17 cellular contexts compared by ENCODE assay signal in the genomic region with DNA sequence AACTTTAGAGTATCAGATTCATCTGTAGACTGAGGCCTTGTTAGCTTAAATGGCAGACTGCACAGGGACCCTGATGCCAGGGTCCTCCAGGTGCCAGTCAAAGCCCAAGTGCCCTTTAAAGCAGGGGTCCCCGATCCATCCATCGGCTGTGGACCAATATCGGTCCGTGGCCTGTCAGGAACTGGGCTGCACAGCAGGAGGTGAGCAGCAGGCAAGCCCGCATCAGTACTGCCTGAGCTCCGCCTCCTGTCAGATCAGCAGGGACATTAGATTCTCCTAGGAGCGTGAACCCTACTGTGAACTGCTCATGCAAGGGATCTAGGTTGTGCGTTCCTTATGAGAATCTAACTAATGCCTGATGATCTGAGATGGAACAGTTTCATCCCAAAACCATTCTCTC.
A peak's percentile ranks its signal among the peaks of the same experiment; 100 is the strongest.
DNase-seq lines count a peak whose midpoint lies in the region; ATAC-seq, FAIRE-seq and TF ChIP-seq lines count a peak whose summit lies in the region.
"Had no signal": no experiment of that assay in that cellular context is flagged by ENCODE, and none has a peak within 500 bp of the region (broad histone marks: within the 10 kb centered on the region; RNA-seq: fewer than 3 reads in every experiment).

No MANE protein-coding gene starts in this region.

- H3K27me3 Mint-ChIP-seq in astrocyte (ENCODE audit: low read depth, unreplicated experiment) (no peaks in the 10 kb centered on the region), nephron progenitor cell (ENCODE audit: low read depth, poor library complexity) (no peaks in the 10 kb centered on the region)
- H3K27me3 Mint-ChIP-seq: CD4-positive, CD25-positive, alpha-beta regulatory T cell had no signal

- H3K27ac ChIP-seq in astrocyte (ENCODE audit: low read depth, low read length) (no peak overlapping the region), pancreas (no peak overlapping the region)
- H3K27ac ChIP-seq: BLaER1 treated with 17β-estradiol and CSF1 and Interleukin-3, amounts not matched to agents 10 nM and 100 nM; GM23248 had no signal

- TF ChIP-seq CTCF in astrocyte (IDR thresholded peaks at IDR 0.05; ENCODE audit: insufficient read depth, low read depth, low read length) (no peak), nephron progenitor cell (IDR thresholded peaks at IDR 0.05) (no peak), pancreas (IDR thresholded peaks at IDR 0.05) (no peak)

- H3K4me2 ChIP-seq in astrocyte (ENCODE audit: low read length): no peak overlapping the region
- H3K4me2 ChIP-seq: BLaER1 treated with 17β-estradiol and CSF1 and Interleukin-3, amounts not matched to agents 10 nM and 100 nM had no signal

- peak overlapping the region; percentile 13 for H2AFZ ChIP-seq in astrocyte (ENCODE audit: low read depth, low read length)
- H2AFZ ChIP-seq: GM23248 had no signal

- H3K27ac Mint-ChIP-seq in astrocyte (ENCODE audit: unreplicated experiment): no peak overlapping the region
- H3K27ac Mint-ChIP-seq in nephron progenitor cell: peak overlapping the region; percentile 61
- H3K27ac Mint-ChIP-seq: CD4-positive, CD25-positive, alpha-beta regulatory T cell had no signal

- DNase-seq in left ventricle myocardium superior: no peak
- no peak for DNase-seq in Right ventricle myocardium superior
- no peak for DNase-seq in astrocyte (ENCODE audit: low read depth)
- DNase-seq in nephron progenitor cell: no peak
- DNase-seq in pancreas: no peak
- DNase-seq in NOMO-1 (lab: John Stamatoyannopoulos, UW; ENCODE audit: unreplicated experiment in 2 of 2): no peak
- no peak for DNase-seq in activated CD4-positive, alpha-beta T cell treated with anti-CD3 and anti-CD28 coated beads for 48 hours
- DNase-seq: 8988T; ACHN; CD4-positive, CD25-positive, alpha-beta regulatory T cell; DMS53; GF-D8; GM23248; H7 had no signal

- no peaks in the 10 kb centered on the region for H3K9me3 ChIP-seq in astrocyte (ENCODE audit: insufficient read depth, low read depth, low read length)
- no peaks in the 10 kb centered on the region for H3K9me3 ChIP-seq in pancreas
- H3K9me3 ChIP-seq: BLaER1 treated with 17β-estradiol and CSF1 and Interleukin-3, amounts not matched to agents 10 nM and 100 nM had no signal

- peaks cover 3% of the 10 kb centered on the region for H3K36me3 Mint-ChIP-seq in astrocyte (ENCODE audit: low read depth, unreplicated experiment)
- H3K36me3 Mint-ChIP-seq in nephron progenitor cell (ENCODE audit: low read depth): peaks cover 69% of the 10 kb centered on the region

- H3K9me3 Mint-ChIP-seq in astrocyte (ENCODE audit: unreplicated experiment) (no peaks in the 10 kb centered on the region), nephron progenitor cell (no peaks in the 10 kb centered on the region)
- H3K9me3 Mint-ChIP-seq: CD4-positive, CD25-positive, alpha-beta regulatory T cell had no signal

- no peak overlapping the region for H3K9ac ChIP-seq in astrocyte (ENCODE audit: low read length)
- H3K9ac ChIP-seq: BLaER1 treated with 17β-estradiol and CSF1 and Interleukin-3, amounts not matched to agents 10 nM and 100 nM; GM23248 had no signal

- H3K4me1 Mint-ChIP-seq in astrocyte (ENCODE audit: low read depth, unreplicated experiment): peaks cover 4% of the 10 kb centered on the region
- peaks cover 24% of the 10 kb centered on the region for H3K4me1 Mint-ChIP-seq in nephron progenitor cell
- H3K4me1 Mint-ChIP-seq: CD4-positive, CD25-positive, alpha-beta regulatory T cell had no signal

- no peak overlapping the region for H3K4me3 ChIP-seq in astrocyte (ENCODE audit: insufficient read depth, low read depth, low read length)
- H3K4me3 ChIP-seq in pancreas: no peak overlapping the region
- H3K4me3 ChIP-seq: BLaER1 treated with 17β-estradiol and CSF1 and Interleukin-3, amounts not matched to agents 10 nM and 100 nM; GM23248 had no signal

- 67 to 69% methylated on average over 8 of the region's 8 CpGs for WGBS in pancreas, 2 donors

- no peaks in the 10 kb centered on the region for H3K4me1 ChIP-seq in astrocyte (ENCODE audit: insufficient read depth, low read length)
- no peaks in the 10 kb centered on the region for H3K4me1 ChIP-seq in pancreas
- H3K4me1 ChIP-seq: BLaER1 treated with 17β-estradiol and CSF1 and Interleukin-3, amounts not matched to agents 10 nM and 100 nM had no signal

- no peaks in the 10 kb centered on the region for H3K79me2 ChIP-seq in astrocyte (ENCODE audit: insufficient read depth, low read length)

- no peak overlapping the region for H3K4me3 Mint-ChIP-seq in astrocyte (ENCODE audit: unreplicated experiment)
- no peak overlapping the region for H3K4me3 Mint-ChIP-seq in nephron progenitor cell
- H3K4me3 Mint-ChIP-seq: CD4-positive, CD25-positive, alpha-beta regulatory T cell had no signal

- intact Hi-C loops in left ventricle myocardium superior (cut with micrococcal nuclease): no loop called here
- intact Hi-C loops in Right ventricle myocardium superior (cut with DNase I): no loop called here
- intact Hi-C loops in pancreas (cut with DNase I): no loop called here

- H3K36me3 ChIP-seq in astrocyte (ENCODE audit: insufficient read depth, low read length): no peaks in the 10 kb centered on the region
- H3K36me3 ChIP-seq in pancreas: no peaks in the 10 kb centered on the region

- no peaks in the 10 kb centered on the region for H4K20me1 ChIP-seq in astrocyte (ENCODE audit: insufficient read depth, low read length)
- H4K20me1 ChIP-seq: BLaER1 treated with 17β-estradiol and CSF1 and Interleukin-3, amounts not matched to agents 10 nM and 100 nM had no signal

- peak; percentile 23 for ATAC-seq in left ventricle myocardium superior
- no peak for ATAC-seq in Right ventricle myocardium superior (ENCODE audit: poor library complexity)
- no peak for ATAC-seq in pancreas
- ATAC-seq in HG03469 (IDR thresholded peaks at IDR 0.05; ENCODE audit: unreplicated experiment): no peak

- no peaks in the 10 kb centered on the region for H3K27me3 ChIP-seq in astrocyte (ENCODE audit: insufficient read depth, low read length)
- H3K27me3 ChIP-seq in pancreas: no peaks in the 10 kb centered on the region
- H3K27me3 ChIP-seq: BLaER1 treated with 17β-estradiol and CSF1 and Interleukin-3, amounts not matched to agents 10 nM and 100 nM had no signal

- FAIRE-seq in astrocyte (lab: Jason Lieb, UNC) (no peak), pancreas (lab: Jason Lieb, UNC) (no peak)
- FAIRE-seq: GM19239 had no signal
